ENCODE assay signal across 1 cellular context in the genomic region with DNA sequence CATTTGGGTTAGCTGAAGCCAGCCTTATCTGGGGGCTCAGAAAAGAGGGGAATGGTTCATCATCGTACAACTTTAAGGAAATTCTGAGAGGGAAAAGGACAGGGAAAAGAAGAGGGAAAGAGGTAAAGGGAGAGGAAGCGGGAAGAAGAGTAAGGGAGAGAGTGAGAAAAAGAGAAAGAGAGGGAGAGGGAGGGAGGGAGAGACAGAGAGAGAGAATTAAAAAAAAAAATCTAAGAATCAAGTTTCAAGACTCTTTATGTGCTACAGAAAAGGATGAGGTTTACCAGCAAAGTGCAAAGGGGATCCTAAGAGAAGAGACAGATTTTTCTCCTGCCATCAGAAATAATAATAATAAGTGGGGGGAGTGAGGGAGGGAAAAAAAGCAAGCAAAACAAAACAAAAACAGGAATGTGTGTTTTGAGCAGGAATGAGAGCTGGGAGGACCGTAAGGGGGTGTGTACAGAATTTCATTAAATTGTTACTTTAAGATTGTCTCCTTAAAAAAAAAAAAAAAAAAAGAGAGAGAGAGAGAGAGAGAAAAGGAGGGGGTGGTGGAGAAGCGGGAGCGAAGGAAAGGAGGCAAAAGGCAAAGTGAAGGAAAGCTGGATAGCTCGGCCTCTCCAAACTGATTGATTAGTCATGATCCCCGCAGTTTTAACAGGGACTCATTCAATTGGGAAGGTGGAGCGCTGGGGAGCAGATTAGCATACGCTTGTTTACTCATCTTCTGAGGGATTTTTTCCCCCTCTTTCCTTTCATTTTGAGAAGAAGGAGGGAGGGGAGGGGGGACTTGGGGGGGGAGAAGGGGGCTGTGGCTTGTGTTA.
TF ChIP-seq lines count a peak whose summit lies in the region.

No MANE protein-coding gene starts in this region.

TF ChIP-seq in H1, 55 proteins besides CTCF, POLR2A, EP300 and RAD21:
- TF ChIP-seq SIRT6 (IDR thresholded peaks at IDR 0.05; ENCODE audit: low read length) (no peak), MAX (IDR thresholded peaks at IDR 0.05) (no peak), TAF1 (IDR thresholded peaks at IDR 0.05; ENCODE audit: low read depth, low read length) (no peak), RFX5 (IDR thresholded peaks at IDR 0.05; ENCODE audit: borderline replicate concordance, low read depth, low read length) (no peak), CBX5 (IDR thresholded peaks at IDR 0.05; ENCODE audit: low read depth, low read length) (no peak), TEAD4 (IDR thresholded peaks at IDR 0.05; ENCODE audit: low read depth, low read length) (no peak), SP1 (IDR thresholded peaks at IDR 0.05; ENCODE audit: low read depth, low read length) (0 out of 2 replicates have a peak, but pooled peaks have one; percentile 11), RBBP5 (IDR thresholded peaks at IDR 0.05; ENCODE audit: borderline replicate concordance, low read depth, low read length) (no peak), BACH1 (IDR thresholded peaks at IDR 0.05; ENCODE audit: low read length) (no peak), FOSL1 (IDR thresholded peaks at IDR 0.05; ENCODE audit: insufficient read depth, low read depth, low read length) (no peak), CREB1 (IDR thresholded peaks at IDR 0.05) (no peak), CBX8 (IDR thresholded peaks at IDR 0.05; ENCODE audit: borderline replicate concordance, low read depth, low read length) (no peak), CTBP2 (IDR thresholded peaks at IDR 0.05; ENCODE audit: borderline replicate concordance, insufficient read depth, insufficient read length, low read length) (no peak), SP2 (IDR thresholded peaks at IDR 0.05; ENCODE audit: low read length) (no peak), JUND (IDR thresholded peaks at IDR 0.05; ENCODE audit: low read length) (no peak), MAFK (IDR thresholded peaks at IDR 0.05; ENCODE audit: low read depth, low read length) (peak; percentile 15; the same call in 1 of the 2 replicates), BRCA1 (IDR thresholded peaks at IDR 0.05; ENCODE audit: low read depth, low read length) (no peak), EGR1 (IDR thresholded peaks at IDR 0.05; ENCODE audit: borderline replicate concordance, low read depth, low read length) (peak; percentile 20; the same call in 1 of the 2 replicates), USF2 (IDR thresholded peaks at IDR 0.05; ENCODE audit: low read length) (no peak), RNF2 (IDR thresholded peaks at IDR 0.05; ENCODE audit: borderline replicate concordance, low read depth, low read length, missing control alignments, poor library complexity, severe bottlenecking) (no peak), ATF3 (IDR thresholded peaks at IDR 0.05; ENCODE audit: insufficient read depth, low read depth, low read length) (no peak)
TF ChIP-seq in H1: peak in this region for 3.
